In genomic region chr6:33469661-33470060, GRCh38 we compare ENCODE assay signal across 36 cellular contexts. TPM values are rescaled to one million over a fixed set of nuclear protein-coding genes. Genes with fewer than 3 reads are reported as not detected.
A peak's percentile ranks its signal among the peaks of the same experiment; 100 is the strongest.
DNase-seq lines count a peak whose midpoint lies in the region; FAIRE-seq and TF ChIP-seq lines count a peak whose summit lies in the region.
"Had no signal": no experiment of that assay in that cellular context is flagged by ENCODE, and none has a peak within 500 bp of the region (broad histone marks: within the 10 kb centered on the region; RNA-seq: fewer than 3 reads in every experiment).

No MANE protein-coding gene starts in this region.

- H4K8ac ChIP-seq in H9 (replicated peaks; ENCODE audit: insufficient read length, low read depth, low read length): no peak overlapping the region

- H2BK20ac ChIP-seq in H9 (ENCODE audit: low read depth, low read length, poor library complexity, severe bottlenecking): no peak overlapping the region

- dilution Hi-C loops in endothelial cell of umbilical vein (cut with MboI; ENCODE audit: extremely low pct_ligation_motif_present, low sequenced_read_pairs): no loop called here

- H3K79me2 ChIP-seq in endothelial cell of umbilical vein (ENCODE audit: control insufficient read depth, insufficient read depth, low read length) (no peaks in the 10 kb centered on the region), H9 (ENCODE audit: insufficient read depth, low read length) (no peaks in the 10 kb centered on the region)

- intact Hi-C loops in endothelial cell of umbilical vein (cut with micrococcal nuclease): no loop called here
- intact Hi-C loops in transverse colon (cut with DNase I; ENCODE audit: low total_unique reads): no loop called here
- intact Hi-C loops in activated T-helper 1 cell treated with anti-CD3 and anti-CD28 coated beads, Interleukin-12 subunit alpha, Interleukin-12 subunit beta, Interleukin-2, Interleukin-4 antibody, amounts not matched to agents 30 ng/mL and 10 ng/mL and 1 ng/mL, durations not matched to agents 14 hours and 24 hours and 36 hours (cut with micrococcal nuclease): no loop called here

- no peak overlapping the region for H2AFZ ChIP-seq in endothelial cell of umbilical vein (ENCODE audit: low read depth, low read length)
- H2AFZ ChIP-seq in H9 (ENCODE audit: low read length): no peak overlapping the region

- no peak overlapping the region for H3K4me3 ChIP-seq in HEK293 (ENCODE audit: low read depth, low read length)
- no peak overlapping the region for H3K4me3 ChIP-seq in endothelial cell of umbilical vein (replicated peaks in 1 of 3; ENCODE audit: insufficient read depth in 1 of 3, low read depth in 1 of 3, low read length in 3 of 3)
- H3K4me3 ChIP-seq in transverse colon: no peak overlapping the region
- H3K4me3 ChIP-seq: A549; BLaER1; BLaER1 treated with 17β-estradiol and CSF1 and Interleukin-3, amounts not matched to agents 10 nM and 100 nM had no signal

- WGBS in H9 (ENCODE audit: extremely low coverage, insufficient read length, low lambda C conversion rate): no CpG with 5 or more reads among the region's 3 CpGs
- WGBS in transverse colon (ENCODE audit: low coverage in 1 of 2), 2 donors: 84 to 89% methylated on average over 3 of the region's 3 CpGs

- TF ChIP-seq POLR2A in endothelial cell of umbilical vein (IDR thresholded peaks at IDR 0.05; ENCODE audit: low read depth, low read length): no peak
- no peak for TF ChIP-seq POLR2A in transverse colon (IDR thresholded peaks at IDR 0.05)

- H3K4me3 Mint-ChIP-seq in H9: no peak overlapping the region
- no peak overlapping the region for H3K4me3 Mint-ChIP-seq in activated T-helper 1 cell treated with anti-CD3 and anti-CD28 coated beads, Interleukin-12 subunit alpha, Interleukin-12 subunit beta, Interleukin-2, Interleukin-4 antibody, amounts not matched to agents 30 ng/mL and 10 ng/mL and 1 ng/mL, durations not matched to agents 14 hours and 24 hours and 36 hours
- H3K4me3 Mint-ChIP-seq: B cell; CD14-positive monocyte; CD4-positive, alpha-beta memory T cell; CD4-positive, alpha-beta T cell; CD4-positive, CD25-positive, alpha-beta regulatory T cell; CD8-positive, alpha-beta memory T cell; CD8-positive, alpha-beta T cell had no signal

- H4K20me1 ChIP-seq in endothelial cell of umbilical vein (replicated peaks; ENCODE audit: control insufficient read depth, extremely low read depth, insufficient read depth, low read length): no peaks in the 10 kb centered on the region
- H4K20me1 ChIP-seq in H9 (ENCODE audit: control insufficient read depth, insufficient read depth, insufficient read length): no peaks in the 10 kb centered on the region
- H4K20me1 ChIP-seq: BLaER1; BLaER1 treated with 17β-estradiol and CSF1 and Interleukin-3, amounts not matched to agents 10 nM and 100 nM had no signal

- POLR2A ChIA-PET in HEK293 (lab: Yijun Ruan, JAX) (interaction anchor here (0.5 to 2.4 kb wide), 3 partner anchors 15 to 152 kb away, joined by 6 to 11 read pairs (median 10); partner anchors contain the start of genes ZBTB22 and ZBTB9), endothelial cell of umbilical vein (lab: Charles Lee) (no interaction called here)

- no peak overlapping the region for H2BK5ac ChIP-seq in H9 (ENCODE audit: insufficient read length, low read length)

- CTCF ChIA-PET in HEK293 (lab: Yijun Ruan, JAX): interaction anchor here (0.7 to 0.8 kb wide), 2 partner anchors 233 to 564 kb away, joined by 3 read pairs; no protein-coding TSS in a partner anchor
- CTCF ChIA-PET in endothelial cell of umbilical vein (lab: Charles Lee): no interaction called here

- no peaks in the 10 kb centered on the region for H3K27me3 ChIP-seq in endothelial cell of umbilical vein (ENCODE audit: control insufficient read depth in 2 of 2, insufficient read depth in 2 of 2, low read length in 2 of 2)
- no peaks in the 10 kb centered on the region for H3K27me3 ChIP-seq in H9 (ENCODE audit: insufficient read depth, low read length)
- no peaks in the 10 kb centered on the region for H3K27me3 ChIP-seq in transverse colon
- H3K27me3 ChIP-seq: BE2C; BLaER1; BLaER1 treated with 17β-estradiol and CSF1 and Interleukin-3, amounts not matched to agents 10 nM and 100 nM had no signal

- H4K91ac ChIP-seq in H9 (ENCODE audit: insufficient read length, low read depth, low read length): no peak overlapping the region

- no peak overlapping the region for H3T11ph ChIP-seq in H9 (ENCODE audit: low read length)

- no peaks in the 10 kb centered on the region for H3K4me1 ChIP-seq in HEK293 (ENCODE audit: control insufficient read depth, insufficient read depth, low read length)
- H3K4me1 ChIP-seq in endothelial cell of umbilical vein (ENCODE audit: control insufficient read depth, extremely low read depth, insufficient read depth, low read length): no peaks in the 10 kb centered on the region
- no peaks in the 10 kb centered on the region for H3K4me1 ChIP-seq in H9 (ENCODE audit: insufficient read depth, low read length)
- H3K4me1 ChIP-seq in transverse colon: no peaks in the 10 kb centered on the region
- H3K4me1 ChIP-seq: A549; BE2C; BLaER1; BLaER1 treated with 17β-estradiol and CSF1 and Interleukin-3, amounts not matched to agents 10 nM and 100 nM; Caco-2 had no signal

- H3K79me1 ChIP-seq in H9 (ENCODE audit: insufficient read depth, low read depth, low read length, poor library complexity, severe bottlenecking): no peaks in the 10 kb centered on the region

- H3K23me2 ChIP-seq in H9 (ENCODE audit: insufficient read length, low read depth, low read length, poor library complexity, severe bottlenecking): no peaks in the 10 kb centered on the region

- FAIRE-seq in D721Med (lab: Jason Lieb, UNC) (peak; percentile 60), endothelial cell of umbilical vein (lab: Jason Lieb, UNC) (peak; percentile 31)
- FAIRE-seq: A204.1, A549 had no signal

- no peak for TF ChIP-seq CTCF in D721Med (IDR thresholded peaks at IDR 0.05; ENCODE audit: insufficient read depth, missing control alignments)
- no peak for TF ChIP-seq CTCF in HEK293 (tag by site-specific recombination; IDR thresholded peaks at IDR 0.05)
- TF ChIP-seq CTCF in endothelial cell of umbilical vein (IDR thresholded peaks at IDR 0.05; ENCODE audit: extremely low read depth in 1 of 2, insufficient read depth in 1 of 2, low read depth in 1 of 2, low read length in 2 of 2): no peak
- no peak for TF ChIP-seq CTCF in H9 (conservative IDR thresholded peaks at IDR 0.05)
- no peak for TF ChIP-seq CTCF in transverse colon (IDR thresholded peaks at IDR 0.05)

- no peak for TF ChIP-seq EP300 in transverse colon (IDR thresholded peaks at IDR 0.05; ENCODE audit: low read depth)

- in situ Hi-C loops in transverse colon (cut with MboI; ENCODE audit: low pct_ligation_motif_present in 1 of 4, low pct_unique_long_range_greater_than_20kb in 1 of 4, low sequenced_read_pairs in 3 of 4): no loop called here

- peaks cover 0 to 2% (median 0%) of the 10 kb centered on the region in 3 experiments; a peak in 2 of 7 replicates for H3K36me3 Mint-ChIP-seq in H9 (ENCODE audit: insufficient read depth in 1 of 3, low read depth in 3 of 3)
- H3K36me3 Mint-ChIP-seq in activated T-helper 1 cell treated with anti-CD3 and anti-CD28 coated beads, Interleukin-12 subunit alpha, Interleukin-12 subunit beta, Interleukin-2, Interleukin-4 antibody, amounts not matched to agents 30 ng/mL and 10 ng/mL and 1 ng/mL, durations not matched to agents 14 hours and 24 hours and 36 hours (ENCODE audit: low read depth): no peaks in the 10 kb centered on the region
- H3K36me3 Mint-ChIP-seq: CD14-positive monocyte; CD4-positive, alpha-beta memory T cell; CD4-positive, CD25-positive, alpha-beta regulatory T cell; CD8-positive, alpha-beta memory T cell; CD8-positive, alpha-beta T cell had no signal

- DNase-seq in NCI-H82 (lab: John Stamatoyannopoulos, UW) (peak; percentile 59), NCI-H82 treated with DMSO at 0.1 percent for 48 hours (lab: John Stamatoyannopoulos, UW; ENCODE audit: unreplicated experiment) (no peak), D721Med (ENCODE audit: insufficient read length, low spot score) (no peak), endothelial cell of umbilical vein (ENCODE audit: low read depth, low spot score) (no peak), H9 (no peak), transverse colon (no peak)
- DNase-seq in activated T-helper 1 cell treated with anti-CD3 and anti-CD28 coated beads, Interleukin-12 subunit alpha, Interleukin-12 subunit beta, Interleukin-2, Interleukin-4 antibody, amounts not matched to agents 30 ng/mL and 10 ng/mL and 1 ng/mL, durations not matched to agents 14 hours and 24 hours and 36 hours (ENCODE audit: low spot score): no peak
- DNase-seq: 8988T; ACHN; AML-193; BE2C; C1 segment of cervical spinal cord; Caco-2; Calu3; CD4-positive, alpha-beta memory T cell; CD4-positive, alpha-beta T cell; CD4-positive, CD25-positive, alpha-beta regulatory T cell; CD8-positive, alpha-beta memory T cell; CD8-positive, alpha-beta T cell; COR-L47; DMS 273 treated with DMSO at 0.1 percent for 48 hours; DMS153; DMS53; DMS79; DMS79 treated with DMSO at 0.1 percent for 48 hours; DND-41; EL had no signal

- H3K23ac ChIP-seq in H9 (ENCODE audit: insufficient read length, low read depth, low read length): no peak overlapping the region

- H3K36me3 ChIP-seq in HEK293 (ENCODE audit: control insufficient read depth in 2 of 2, insufficient read depth in 1 of 2, low read length in 2 of 2) (no peaks in the 10 kb centered on the region), endothelial cell of umbilical vein (ENCODE audit: control insufficient read depth in 2 of 2, extremely low read depth in 1 of 2, insufficient read depth in 2 of 2, low read length in 2 of 2) (no peaks in the 10 kb centered on the region), transverse colon (no peaks in the 10 kb centered on the region)
- H3K36me3 ChIP-seq: BE2C; BLaER1; BLaER1 treated with 17β-estradiol and CSF1 and Interleukin-3, amounts not matched to agents 10 nM and 100 nM had no signal

- H2BK120ac ChIP-seq in H9 (ENCODE audit: low read depth, low read length, poor library complexity, severe bottlenecking): no peak overlapping the region

- H4K5ac ChIP-seq in H9 (ENCODE audit: insufficient read length, low read depth, low read length): no peak overlapping the region

- no peak overlapping the region for H3K14ac ChIP-seq in H9 (ENCODE audit: insufficient read depth, low read length)

- H3K4ac ChIP-seq in H9 (ENCODE audit: low read depth, low read length): no peak overlapping the region

- H2AK5ac ChIP-seq in H9 (ENCODE audit: insufficient read length, low read length): no peak overlapping the region

- no TSS peak for BruUV-seq in endothelial cell of umbilical vein (replicated peaks; lab: Mats Ljungman, UMichigan)

- H3K56ac ChIP-seq in H9 (ENCODE audit: insufficient read length, low read depth, low read length): no peak overlapping the region

- peaks cover 7 to 8% of the 10 kb centered on the region in 2 experiments; a peak in 3 of 5 replicates for H3K9me3 Mint-ChIP-seq in H9
- H3K9me3 Mint-ChIP-seq in activated T-helper 1 cell treated with anti-CD3 and anti-CD28 coated beads, Interleukin-12 subunit alpha, Interleukin-12 subunit beta, Interleukin-2, Interleukin-4 antibody, amounts not matched to agents 30 ng/mL and 10 ng/mL and 1 ng/mL, durations not matched to agents 14 hours and 24 hours and 36 hours: no peaks in the 10 kb centered on the region
- H3K9me3 Mint-ChIP-seq: CD4-positive, alpha-beta memory T cell; CD4-positive, alpha-beta T cell; CD4-positive, CD25-positive, alpha-beta regulatory T cell; CD8-positive, alpha-beta memory T cell; CD8-positive, alpha-beta T cell had no signal

- no peak overlapping the region for H3K27ac ChIP-seq in HEK293 (ENCODE audit: extremely low read depth, low read depth, low read length)
- no peak overlapping the region for H3K27ac ChIP-seq in endothelial cell of umbilical vein (ENCODE audit: insufficient read depth, low read depth, low read length)
- H3K27ac ChIP-seq in H9 (ENCODE audit: insufficient read length, low read depth, low read length): no peak overlapping the region
- no peak overlapping the region for H3K27ac ChIP-seq in transverse colon
- H3K27ac ChIP-seq: 22Rv1; A549; BLaER1; BLaER1 treated with 17β-estradiol and CSF1 and Interleukin-3, amounts not matched to agents 10 nM and 100 nM; C4-2B had no signal

- H3K4me2 ChIP-seq in endothelial cell of umbilical vein (ENCODE audit: insufficient read depth, low read length) (no peak overlapping the region), H9 (ENCODE audit: insufficient read depth, insufficient read length, low read length) (no peak overlapping the region)
- H3K4me2 ChIP-seq: A549; BLaER1; BLaER1 treated with 17β-estradiol and CSF1 and Interleukin-3, amounts not matched to agents 10 nM and 100 nM had no signal

- H2BK12ac ChIP-seq in H9 (ENCODE audit: insufficient read length, low read depth, low read length): no peak overlapping the region

- peaks cover 3% of the 10 kb centered on the region for H3K27me3 Mint-ChIP-seq in H9 (ENCODE audit: low read depth)
- H3K27me3 Mint-ChIP-seq in activated T-helper 1 cell treated with anti-CD3 and anti-CD28 coated beads, Interleukin-12 subunit alpha, Interleukin-12 subunit beta, Interleukin-2, Interleukin-4 antibody, amounts not matched to agents 30 ng/mL and 10 ng/mL and 1 ng/mL, durations not matched to agents 14 hours and 24 hours and 36 hours (ENCODE audit: insufficient read depth): no peaks in the 10 kb centered on the region
- H3K27me3 Mint-ChIP-seq: CD4-positive, alpha-beta memory T cell; CD4-positive, alpha-beta T cell; CD4-positive, CD25-positive, alpha-beta regulatory T cell had no signal

- no peak overlapping the region for H2BK15ac ChIP-seq in H9 (ENCODE audit: low read depth, low read length)

- H3K27ac Mint-ChIP-seq in H9: no peak overlapping the region
- H3K27ac Mint-ChIP-seq in activated T-helper 1 cell treated with anti-CD3 and anti-CD28 coated beads, Interleukin-12 subunit alpha, Interleukin-12 subunit beta, Interleukin-2, Interleukin-4 antibody, amounts not matched to agents 30 ng/mL and 10 ng/mL and 1 ng/mL, durations not matched to agents 14 hours and 24 hours and 36 hours: no peak overlapping the region
- H3K27ac Mint-ChIP-seq: B cell; CD14-positive monocyte; CD4-positive, alpha-beta memory T cell; CD4-positive, alpha-beta T cell; CD4-positive, CD25-positive, alpha-beta regulatory T cell; CD8-positive, alpha-beta memory T cell; CD8-positive, alpha-beta T cell had no signal

- no peaks in the 10 kb centered on the region for H3K9me3 ChIP-seq in HEK293 (ENCODE audit: control insufficient read depth, insufficient read depth, low read depth, low read length)
- H3K9me3 ChIP-seq in endothelial cell of umbilical vein (replicated peaks; ENCODE audit: control insufficient read depth, insufficient read depth, low read length): no peaks in the 10 kb centered on the region
- no peaks in the 10 kb centered on the region for H3K9me3 ChIP-seq in H9 (ENCODE audit: control insufficient read depth, low read depth, low read length)
- H3K9me3 ChIP-seq in transverse colon: no peaks in the 10 kb centered on the region
- H3K9me3 ChIP-seq: A549, BE2C had no signal

- no peak overlapping the region for H3K9ac ChIP-seq in endothelial cell of umbilical vein (replicated peaks; ENCODE audit: extremely low read depth, insufficient read depth, low read length)
- H3K9ac ChIP-seq in H9 (ENCODE audit: extremely low read depth, insufficient read length, low read length): no peak overlapping the region
- H3K9ac ChIP-seq: BLaER1; BLaER1 treated with 17β-estradiol and CSF1 and Interleukin-3, amounts not matched to agents 10 nM and 100 nM had no signal

- no peaks in the 10 kb centered on the region for H3K4me1 Mint-ChIP-seq in H9
- H3K4me1 Mint-ChIP-seq in activated T-helper 1 cell treated with anti-CD3 and anti-CD28 coated beads, Interleukin-12 subunit alpha, Interleukin-12 subunit beta, Interleukin-2, Interleukin-4 antibody, amounts not matched to agents 30 ng/mL and 10 ng/mL and 1 ng/mL, durations not matched to agents 14 hours and 24 hours and 36 hours (ENCODE audit: low read depth): no peaks in the 10 kb centered on the region
- H3K4me1 Mint-ChIP-seq: B cell; CD14-positive monocyte; CD4-positive, alpha-beta memory T cell; CD8-positive, alpha-beta memory T cell had no signal

- H3K9me1 ChIP-seq in endothelial cell of umbilical vein (replicated peaks; ENCODE audit: control insufficient read depth, extremely low read depth, insufficient read depth, low read length): no peaks in the 10 kb centered on the region

- H3K18ac ChIP-seq in H9 (ENCODE audit: insufficient read length, low read depth, low read length): no peak overlapping the region

RNA-seq across cellular contexts. Expression of gene ZBTB9, which starts 15.3 kb away (rescaled TPM):
- total RNA-seq in endothelial cell of umbilical vein (8.0 and 8.7 TPM in 2 replicates), H9 (2021) (48.1 and 53.1 TPM in 2 replicates), transverse colon (1 to 10 TPM in 2 of 4 donors, not detected in 2; 2.2 to 3.2 TPM)
- polyA plus RNA-seq in endothelial cell of umbilical vein: 4.7 and 4.9 TPM in 2 replicates
- polyA plus RNA-seq in endothelial cell of umbilical vein (2011; cell fraction: cytosol; rRNA removed): 3.5 and 3.7 TPM in 2 replicates
- 7.2 and 7.5 TPM in 2 replicates for polyA plus RNA-seq in endothelial cell of umbilical vein (2011; cell fraction: nucleus; rRNA removed)
- polyA plus RNA-seq in endothelial cell of umbilical vein (2012): 6.0 and 7.5 TPM in 2 replicates
- 8.0 and 9.0 TPM in 2 replicates for polyA minus RNA-seq in endothelial cell of umbilical vein
- polyA minus RNA-seq in endothelial cell of umbilical vein (2011; cell fraction: cytosol; rRNA and poly(A)+ RNA removed): 11.2 TPM
- 2.1 and 3.5 TPM in 2 replicates for polyA minus RNA-seq in endothelial cell of umbilical vein (2011; cell fraction: nucleus; rRNA and poly(A)+ RNA removed)
- total RNA-seq in activated T-helper 1 cell treated with anti-CD3 and anti-CD28 coated beads, Interleukin-12 subunit alpha, Interleukin-12 subunit beta, Interleukin-2, Interleukin-4 antibody, amounts not matched to agents 30 ng/mL and 10 ng/mL and 1 ng/mL, durations not matched to agents 14 hours and 24 hours and 36 hours: 15.8 and 17.0 TPM in 2 replicates

RNA-seq across cellular contexts. Expression of gene SYNGAP1, which starts 49.8 kb away (rescaled TPM):
- 14.3 and 15.1 TPM in 2 replicates for total RNA-seq in endothelial cell of umbilical vein
- polyA plus RNA-seq in endothelial cell of umbilical vein: 7.3 and 7.9 TPM in 2 replicates
- 3.2 and 3.9 TPM in 2 replicates for polyA plus RNA-seq in endothelial cell of umbilical vein (2011; cell fraction: cytosol; rRNA removed)
- 36.2 and 44.4 TPM in 2 replicates for polyA plus RNA-seq in endothelial cell of umbilical vein (2011; cell fraction: nucleus; rRNA removed)
- polyA plus RNA-seq in endothelial cell of umbilical vein (2012): 6.4 and 10.8 TPM in 2 replicates
- 6.2 and 9.3 TPM in 2 replicates for polyA minus RNA-seq in endothelial cell of umbilical vein
- 0.31 TPM for polyA minus RNA-seq in endothelial cell of umbilical vein (2011; cell fraction: cytosol; rRNA and poly(A)+ RNA removed)
- 11.4 and 14.9 TPM in 2 replicates for polyA minus RNA-seq in endothelial cell of umbilical vein (2011; cell fraction: nucleus; rRNA and poly(A)+ RNA removed)
- 111 and 121 TPM in 2 replicates for total RNA-seq in H9 (2021)
- 10 to 100 TPM in 2 of 4 donors, 1 to 10 TPM in 2; 4.9 to 37.2 (median 11.1) TPM for total RNA-seq in transverse colon
- total RNA-seq in activated T-helper 1 cell treated with anti-CD3 and anti-CD28 coated beads, Interleukin-12 subunit alpha, Interleukin-12 subunit beta, Interleukin-2, Interleukin-4 antibody, amounts not matched to agents 30 ng/mL and 10 ng/mL and 1 ng/mL, durations not matched to agents 14 hours and 24 hours and 36 hours: 37.1 and 56.6 TPM in 2 replicates
- polyA plus RNA-seq: CD14-positive monocyte had no signal

RNA-seq across cellular contexts. Expression of gene CUTA, which starts 51.8 kb away (rescaled TPM):
- total RNA-seq in endothelial cell of umbilical vein (133 TPM in 2 replicates), H9 (2021) (257 and 264 TPM in 2 replicates), transverse colon (100 to 1,000 TPM in 2 of 4 donors, 10 to 100 TPM in 2; 18.9 to 134 (median 91.3) TPM)
- polyA plus RNA-seq in endothelial cell of umbilical vein: 202 and 241 TPM in 2 replicates
- 189 and 191 TPM in 2 replicates for polyA plus RNA-seq in endothelial cell of umbilical vein (2011; cell fraction: cytosol; rRNA removed)
- 92.8 and 109 TPM in 2 replicates for polyA plus RNA-seq in endothelial cell of umbilical vein (2011; cell fraction: nucleus; rRNA removed)
- polyA plus RNA-seq in endothelial cell of umbilical vein (2012): 123 and 151 TPM in 2 replicates
- 90.1 and 102 TPM in 2 replicates for polyA minus RNA-seq in endothelial cell of umbilical vein
- 143 TPM for polyA minus RNA-seq in endothelial cell of umbilical vein (2011; cell fraction: cytosol; rRNA and poly(A)+ RNA removed)
- 21.5 and 24.2 TPM in 2 replicates for polyA minus RNA-seq in endothelial cell of umbilical vein (2011; cell fraction: nucleus; rRNA and poly(A)+ RNA removed)
- total RNA-seq in activated T-helper 1 cell treated with anti-CD3 and anti-CD28 coated beads, Interleukin-12 subunit alpha, Interleukin-12 subunit beta, Interleukin-2, Interleukin-4 antibody, amounts not matched to agents 30 ng/mL and 10 ng/mL and 1 ng/mL, durations not matched to agents 14 hours and 24 hours and 36 hours: 131 and 137 TPM in 2 replicates

RNA-seq across cellular contexts. Expression of gene PHF1, which starts 58.8 kb away (rescaled TPM):
- total RNA-seq in endothelial cell of umbilical vein: 28.8 and 32.5 TPM in 2 replicates
- polyA plus RNA-seq in endothelial cell of umbilical vein: 53.1 and 62.6 TPM in 2 replicates
- polyA plus RNA-seq in endothelial cell of umbilical vein (2011; cell fraction: cytosol; rRNA removed): 23.9 and 25.2 TPM in 2 replicates
- 186 and 227 TPM in 2 replicates for polyA plus RNA-seq in endothelial cell of umbilical vein (2011; cell fraction: nucleus; rRNA removed)
- polyA plus RNA-seq in endothelial cell of umbilical vein (2012): 22.8 and 26.1 TPM in 2 replicates
- 22.3 and 26.8 TPM in 2 replicates for polyA minus RNA-seq in endothelial cell of umbilical vein
- polyA minus RNA-seq in endothelial cell of umbilical vein (2011; cell fraction: cytosol; rRNA and poly(A)+ RNA removed): 8.6 TPM
- polyA minus RNA-seq in endothelial cell of umbilical vein (2011; cell fraction: nucleus; rRNA and poly(A)+ RNA removed): 16.2 and 19.6 TPM in 2 replicates
- total RNA-seq in H9 (2021): 49.8 and 56.8 TPM in 2 replicates
- total RNA-seq in transverse colon: 100 to 1,000 TPM in 1 of 4 donors, 10 to 100 TPM in 3; 47.8 to 110 (median 48.4) TPM
- total RNA-seq in activated T-helper 1 cell treated with anti-CD3 and anti-CD28 coated beads, Interleukin-12 subunit alpha, Interleukin-12 subunit beta, Interleukin-2, Interleukin-4 antibody, amounts not matched to agents 30 ng/mL and 10 ng/mL and 1 ng/mL, durations not matched to agents 14 hours and 24 hours and 36 hours: 28.7 and 38.8 TPM in 2 replicates
